ENCODE assay signal across 9 cellular contexts in the genomic region with DNA sequence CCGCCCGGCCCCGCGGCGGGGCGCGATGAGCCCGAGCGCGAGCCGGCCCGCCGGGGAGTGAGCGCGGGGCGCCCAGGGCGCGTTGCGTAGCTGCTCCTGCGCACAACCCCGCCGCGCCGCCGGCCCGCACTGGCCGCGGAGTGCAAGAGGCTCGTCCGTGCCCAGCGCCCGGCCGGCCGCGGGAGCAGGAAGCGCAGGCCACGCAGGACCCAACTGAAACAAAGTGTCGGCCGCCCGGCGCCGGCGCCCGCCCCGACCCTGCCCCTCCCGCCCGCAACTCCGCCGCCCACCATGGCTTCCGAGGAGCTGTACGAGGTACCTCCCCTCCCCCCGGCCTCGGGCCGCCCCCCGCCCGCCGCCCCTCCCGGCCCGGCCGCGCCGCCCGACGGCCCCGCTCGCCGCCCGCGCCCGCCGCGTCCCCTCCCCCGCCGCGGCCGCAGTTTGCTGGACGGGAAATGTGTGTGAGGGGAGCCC. TPM values are rescaled to one million over a fixed set of nuclear protein-coding genes. Genes with fewer than 3 reads are reported as not detected.
DNase-seq lines count a peak whose midpoint lies in the region; ATAC-seq, FAIRE-seq and TF ChIP-seq lines count a peak whose summit lies in the region.
"Had no signal": no experiment of that assay in that cellular context is flagged by ENCODE, and none has a peak within 500 bp of the region (broad histone marks: within the 10 kb centered on the region; RNA-seq: fewer than 3 reads in every experiment).

No MANE protein-coding gene starts in this region.

- DNase-seq in Calu3 (no peak), HTR-8/SVneo (ENCODE audit: insufficient read length, low spot score) (peak; percentile 28), left ventricle myocardium superior (no peak), NCI-H2029 (lab: John Stamatoyannopoulos, UW) (no peak)
- no peak for DNase-seq in activated T-cell treated with anti-CD3 and anti-CD28 coated beads, Interleukin-2, amount 50 U/mL, for 24 hours
- DNase-seq in activated CD8-positive, alpha-beta memory T cell treated with anti-CD3 and anti-CD28 coated beads for 24 hours = no peak

- H3K4me3 Mint-ChIP-seq in Calu3 (ENCODE audit: low read depth, unreplicated experiment) = peak overlapping the region; percentile 66
- peak overlapping the region; percentile 83 for H3K4me3 Mint-ChIP-seq in activated T-cell treated with anti-CD3 and anti-CD28 coated beads, Interleukin-2, amount 50 U/mL, for 24 hours

- ATAC-seq in GM19372 (IDR thresholded peaks at IDR 0.05; ENCODE audit: low read depth, unreplicated experiment) (peak; percentile 14), left ventricle myocardium superior (peak; percentile 9)

- no peaks in the 10 kb centered on the region for H3K36me3 ChIP-seq in skeletal muscle satellite cell (ENCODE audit: insufficient read depth, low read length)

- H3K36me3 Mint-ChIP-seq in Calu3 (ENCODE audit: insufficient read depth, unreplicated experiment) = peaks cover 27% of the 10 kb centered on the region
- H3K36me3 Mint-ChIP-seq in activated T-cell treated with anti-CD3 and anti-CD28 coated beads, Interleukin-2, amount 50 U/mL, for 24 hours (ENCODE audit: low read depth) = peaks cover 9% of the 10 kb centered on the region

- no peak for FAIRE-seq in HTR-8/SVneo (lab: Jason Lieb, UNC)

- H3K4me2 ChIP-seq in skeletal muscle satellite cell (ENCODE audit: low read length) = peak overlapping the region; percentile 81

- H3K27me3 Mint-ChIP-seq in Calu3 (ENCODE audit: unreplicated experiment) = peaks cover 19% of the 10 kb centered on the region
- H3K27me3 Mint-ChIP-seq in activated T-cell treated with anti-CD3 and anti-CD28 coated beads, Interleukin-2, amount 50 U/mL, for 24 hours = peaks cover 19% of the 10 kb centered on the region
- H3K27me3 Mint-ChIP-seq: activated B cell treated with CpG ODN at 0.5 μM for 24 hours had no signal

- peaks cover 35% of the 10 kb centered on the region for H3K4me1 Mint-ChIP-seq in Calu3 (ENCODE audit: low read depth, unreplicated experiment)
- H3K4me1 Mint-ChIP-seq in activated T-cell treated with anti-CD3 and anti-CD28 coated beads, Interleukin-2, amount 50 U/mL, for 24 hours (ENCODE audit: low read depth) = peaks cover 66% of the 10 kb centered on the region

- intact Hi-C loops in Calu3 (cut with micrococcal nuclease; ENCODE audit: unreplicated experiment) = loop anchor here (5.0 to 10.0 kb wide), 2 partner anchors 419 to 462 kb away; no protein-coding TSS in a partner anchor
- intact Hi-C loops in left ventricle myocardium superior (cut with micrococcal nuclease) = no loop called here

- no peaks in the 10 kb centered on the region for H3K9me3 Mint-ChIP-seq in Calu3 (ENCODE audit: low read depth, unreplicated experiment)
- peaks cover 28% of the 10 kb centered on the region for H3K9me3 Mint-ChIP-seq in activated T-cell treated with anti-CD3 and anti-CD28 coated beads, Interleukin-2, amount 50 U/mL, for 24 hours

- H3K4me3 ChIP-seq in skeletal muscle satellite cell (ENCODE audit: low read length) = peak overlapping the region; percentile 66

- BruUV-seq in Calu3 (replicated peaks; lab: Mats Ljungman, UMichigan) = no TSS peak

- CTCF ChIA-PET in Calu3 (lab: Charles Lee) = interaction anchor here (0.6 to 1.5 kb wide), 2 partner anchors 115 to 463 kb away, joined by 3 read pairs; no protein-coding TSS in a partner anchor

- H3K4me1 ChIP-seq in skeletal muscle satellite cell (ENCODE audit: control insufficient read depth, insufficient read depth, low read length) = peaks cover 9% of the 10 kb centered on the region

- H3K9me3 ChIP-seq in skeletal muscle satellite cell (replicated peaks; ENCODE audit: low read length) = no peaks in the 10 kb centered on the region

- no peak for TF ChIP-seq CTCF in Calu3 (IDR thresholded peaks at IDR 0.05; ENCODE audit: unreplicated experiment)

- H3K27me3 ChIP-seq in skeletal muscle satellite cell (ENCODE audit: control insufficient read depth, insufficient read depth, low read length) = peaks cover 18% of the 10 kb centered on the region

- H3K27ac Mint-ChIP-seq in Calu3 (ENCODE audit: unreplicated experiment) = no peak overlapping the region
- H3K27ac Mint-ChIP-seq in activated T-cell treated with anti-CD3 and anti-CD28 coated beads, Interleukin-2, amount 50 U/mL, for 24 hours = no peak overlapping the region

- peak overlapping the region; percentile 73 for H3K9ac ChIP-seq in skeletal muscle satellite cell (ENCODE audit: low read depth, low read length)

RNA-seq across cellular contexts. Expression of a gene that starts 0.3 kb away (rescaled TPM):
- 45.2 and 48.9 TPM in 2 replicates for total RNA-seq in Calu3 (2022)
- total RNA-seq in left ventricle myocardium superior = 31.8 TPM
- 28.6 and 31.2 TPM in 2 replicates for total RNA-seq in skeletal muscle satellite cell (2012; rRNA removed)
